In genomic region chr1:223712856-223713494, GRCh38 we compare ENCODE assay signal across 8 cellular contexts. TPM values are rescaled to one million over a fixed set of nuclear protein-coding genes. Genes with fewer than 3 reads are reported as not detected.
DNase-seq lines count a peak whose midpoint lies in the region; ATAC-seq, FAIRE-seq and TF ChIP-seq lines count a peak whose summit lies in the region.

No MANE protein-coding gene starts in this region.

- H3K27ac ChIP-seq in CD4-positive, alpha-beta memory T cell (ENCODE audit: low read depth, low read length) = peak overlapping the region; percentile 79
- H3K27ac ChIP-seq in fibroblast of lung (ENCODE audit: insufficient read depth, low read length) = peak overlapping the region; percentile 94
- no peak overlapping the region for H3K27ac ChIP-seq in neural progenitor cell

- no peak for FAIRE-seq in HTR-8/SVneo (lab: Jason Lieb, UNC)

- DNase-seq in CD4-positive, alpha-beta memory T cell = peak; percentile 40 to 70 (median 50)
- DNase-seq in HT-29 (ENCODE audit: low spot score) (peak; percentile 47), fibroblast of lung (ENCODE audit: low read depth in 2 of 2) (no peak), neural progenitor cell (ENCODE audit: low spot score) (peak; percentile 41), NCI-H345 treated with DMSO at 0.1 percent for 48 hours (lab: John Stamatoyannopoulos, UW; ENCODE audit: unreplicated experiment) (no peak), HTR-8/SVneo (ENCODE audit: insufficient read length, low spot score) (no peak)
- peak; percentile 68 for DNase-seq in activated T-cell treated with anti-CD3 and anti-CD28 coated beads, Interleukin-2, amount 50 U/mL, for 24 hours

- peaks cover 6% of the 10 kb centered on the region for H3K36me3 ChIP-seq in CD4-positive, alpha-beta memory T cell (ENCODE audit: insufficient read depth, low read length)
- H3K36me3 ChIP-seq in fibroblast of lung (ENCODE audit: control insufficient read depth, insufficient read depth, low read length) (peaks cover 11% of the 10 kb centered on the region), neural progenitor cell (no peaks in the 10 kb centered on the region)

- no peaks in the 10 kb centered on the region for H3K27me3 Mint-ChIP-seq in CD4-positive, alpha-beta memory T cell
- no peaks in the 10 kb centered on the region for H3K27me3 Mint-ChIP-seq in activated T-cell treated with anti-CD3 and anti-CD28 coated beads, Interleukin-2, amount 50 U/mL, for 24 hours
- H3K27me3 Mint-ChIP-seq in neural progenitor cell (ENCODE audit: insufficient read depth, low read depth) = peaks cover 8% of the 10 kb centered on the region

- H3K9me3 ChIP-seq in CD4-positive, alpha-beta memory T cell (ENCODE audit: control insufficient read depth in 1 of 2, low read length in 2 of 2) = no peaks in the 10 kb centered on the region
- no peaks in the 10 kb centered on the region for H3K9me3 ChIP-seq in fibroblast of lung (ENCODE audit: control insufficient read depth, insufficient read depth, low read depth, low read length)
- H3K9me3 ChIP-seq in neural progenitor cell (ENCODE audit: low read depth) = no peaks in the 10 kb centered on the region

- ATAC-seq in GM21390 (IDR thresholded peaks at IDR 0.05; ENCODE audit: unreplicated experiment) = peak; percentile 29

- H3K27me3 ChIP-seq in CD4-positive, alpha-beta memory T cell (ENCODE audit: insufficient read depth, low read length) = no peaks in the 10 kb centered on the region
- no peaks in the 10 kb centered on the region for H3K27me3 ChIP-seq in fibroblast of lung (ENCODE audit: control insufficient read depth, insufficient read depth, low read length)
- peaks cover 18% of the 10 kb centered on the region for H3K27me3 ChIP-seq in neural progenitor cell

- peaks cover 68% of the 10 kb centered on the region for H3K4me1 ChIP-seq in CD4-positive, alpha-beta memory T cell (ENCODE audit: insufficient read depth, low read length)
- H3K4me1 ChIP-seq in fibroblast of lung (ENCODE audit: control insufficient read depth, extremely low read depth, insufficient read depth, low read length) (peaks cover 30% of the 10 kb centered on the region), neural progenitor cell (peaks cover 6% of the 10 kb centered on the region)

- CTCF ChIA-PET in CD4-positive, alpha-beta memory T cell (lab: Charles Lee; ENCODE audit: partially characterized antibody) = interaction anchor here (0.9 to 5.2 kb wide), 9 partner anchors 11 to 134 kb away, joined by 3 to 100 read pairs (median 8); no protein-coding TSS in a partner anchor

- no peaks in the 10 kb centered on the region for H3K9me3 Mint-ChIP-seq in CD4-positive, alpha-beta memory T cell
- no peaks in the 10 kb centered on the region for H3K9me3 Mint-ChIP-seq in activated T-cell treated with anti-CD3 and anti-CD28 coated beads, Interleukin-2, amount 50 U/mL, for 24 hours
- H3K9me3 Mint-ChIP-seq in neural progenitor cell = no peaks in the 10 kb centered on the region

- H2AFZ ChIP-seq in fibroblast of lung (ENCODE audit: low read length) = no peak overlapping the region
- H2AFZ ChIP-seq in neural progenitor cell (replicated peaks) = peak overlapping the region; percentile 75

- H3K4me2 ChIP-seq in fibroblast of lung (ENCODE audit: extremely low read depth, insufficient read depth, low read length) (peak overlapping the region; percentile 100), neural progenitor cell (peak overlapping the region; percentile 99)

- H3K4me3 ChIP-seq in CD4-positive, alpha-beta memory T cell (ENCODE audit: low read length in 2 of 2) = peak overlapping the region; percentile 53 to 74
- H3K4me3 ChIP-seq in fibroblast of lung (replicated peaks in 1 of 4; ENCODE audit: control extremely low read depth in 1 of 4, insufficient read depth in 1 of 4, low read depth in 3 of 4, low read length in 4 of 4) (peak overlapping the region; percentile 86 to 96 (median 94)), neural progenitor cell (peak overlapping the region; percentile 95)

- peaks cover 8 to 15% of the 10 kb centered on the region in 2 donors for H3K36me3 Mint-ChIP-seq in CD4-positive, alpha-beta memory T cell
- peaks cover 5% of the 10 kb centered on the region for H3K36me3 Mint-ChIP-seq in activated T-cell treated with anti-CD3 and anti-CD28 coated beads, Interleukin-2, amount 50 U/mL, for 24 hours (ENCODE audit: low read depth)
- H3K36me3 Mint-ChIP-seq in neural progenitor cell = peaks cover 5% of the 10 kb centered on the region

- peak overlapping the region; percentile 85 to 98 (median 94) for H3K27ac Mint-ChIP-seq in CD4-positive, alpha-beta memory T cell
- H3K27ac Mint-ChIP-seq in activated T-cell treated with anti-CD3 and anti-CD28 coated beads, Interleukin-2, amount 50 U/mL, for 24 hours = peak overlapping the region; percentile 85
- H3K27ac Mint-ChIP-seq in neural progenitor cell = peak overlapping the region; percentile 97

- H3K4me1 Mint-ChIP-seq in CD4-positive, alpha-beta memory T cell = peaks cover 52 to 81% (median 60%) of the 10 kb centered on the region in 4 donors
- H3K4me1 Mint-ChIP-seq in activated T-cell treated with anti-CD3 and anti-CD28 coated beads, Interleukin-2, amount 50 U/mL, for 24 hours (ENCODE audit: low read depth) = peaks cover 71% of the 10 kb centered on the region
- H3K4me1 Mint-ChIP-seq in neural progenitor cell = peaks cover 30% of the 10 kb centered on the region

- peaks cover 10% of the 10 kb centered on the region for H3F3A ChIP-seq in neural progenitor cell (ENCODE audit: low read depth)

- peak overlapping the region; percentile 82 to 95 (median 88) for H3K4me3 Mint-ChIP-seq in CD4-positive, alpha-beta memory T cell
- peak overlapping the region; percentile 89 for H3K4me3 Mint-ChIP-seq in activated T-cell treated with anti-CD3 and anti-CD28 coated beads, Interleukin-2, amount 50 U/mL, for 24 hours
- H3K4me3 Mint-ChIP-seq in neural progenitor cell = peak overlapping the region; percentile 97

- H3K79me2 ChIP-seq in fibroblast of lung (ENCODE audit: control insufficient read depth, insufficient read depth, low read length) (peaks cover 56% of the 10 kb centered on the region), neural progenitor cell (ENCODE audit: low read depth) (no peaks in the 10 kb centered on the region)

- no peaks in the 10 kb centered on the region for H4K20me1 ChIP-seq in fibroblast of lung (ENCODE audit: control insufficient read depth, extremely low read depth, insufficient read depth, low read length)
- peaks cover 9% of the 10 kb centered on the region for H4K20me1 ChIP-seq in neural progenitor cell (ENCODE audit: low read depth)

- intact Hi-C loops in CD4-positive, alpha-beta memory T cell (cut with micrococcal nuclease) = loop anchor here (1.0 to 5.0 kb wide), 3 partner anchors 14 to 134 kb away; partner anchors contain the start of gene TP53BP2

- H3K9ac ChIP-seq in fibroblast of lung (ENCODE audit: insufficient read depth, low read length) = peak overlapping the region; percentile 97
- peak overlapping the region; percentile 77 for H3K9ac ChIP-seq in neural progenitor cell

- POLR2A ChIA-PET in CD4-positive, alpha-beta memory T cell (lab: Charles Lee; ENCODE audit: partially characterized antibody) = interaction anchor here (0.6 to 4.7 kb wide), 11 partner anchors 8 to 133 kb away, joined by 3 to 71 read pairs (median 5); partner anchors contain the start of gene TP53BP2

- no peak for TF ChIP-seq CTCF in fibroblast of lung (conservative IDR thresholded peaks at IDR 0.05 in 1 of 2, IDR thresholded peaks at IDR 0.05 in 1 of 2; ENCODE audit: low read depth in 1 of 2, low read length in 2 of 2)
- TF ChIP-seq CTCF in neural progenitor cell (IDR thresholded peaks at IDR 0.05) = no peak

RNA-seq across cellular contexts. Expression of gene CAPN2, which starts 0.6 kb away (rescaled TPM):
- 100 to 1,000 TPM; 178 to 180 TPM for total RNA-seq in CD4-positive, alpha-beta memory T cell
- polyA plus RNA-seq in CD4-positive, alpha-beta memory T cell = 100 to 1,000 TPM; 146 to 231 TPM
- 101 and 121 TPM in 2 replicates for total RNA-seq in HT-29 (2014; rRNA removed; shearing (Covaris generic))
- total RNA-seq in fibroblast of lung = 332 and 488 TPM in 2 replicates
- polyA plus RNA-seq in fibroblast of lung = 318 and 387 TPM in 2 replicates
- polyA plus RNA-seq in fibroblast of lung (2012) = 376 and 416 TPM in 2 replicates
- 336 and 352 TPM in 2 replicates for polyA minus RNA-seq in fibroblast of lung (ENCODE audit: low replicate concordance)
- 61.7 and 64.2 TPM in 2 replicates for total RNA-seq in neural progenitor cell (ENCODE audit: low replicate concordance)

RNA-seq across cellular contexts. Expression of gene CAPN8, which starts 47.5 kb away (rescaled TPM):
- total RNA-seq in CD4-positive, alpha-beta memory T cell = under 1 TPM; 0.32 to 0.55 TPM
- under 1 TPM in 1 of 2 donors, not detected in 1; 0.33 TPM for polyA plus RNA-seq in CD4-positive, alpha-beta memory T cell
- total RNA-seq in HT-29 (2014; rRNA removed; shearing (Covaris generic)) = 50.6 and 71.9 TPM in 2 replicates
- total RNA-seq in fibroblast of lung = not detected in 2 replicates
- polyA plus RNA-seq in fibroblast of lung = not detected in 2 replicates
- polyA plus RNA-seq in fibroblast of lung (2012) = not detected in 2 replicates
- polyA minus RNA-seq in fibroblast of lung (ENCODE audit: low replicate concordance) = not detected in 2 replicates
- not detected in 2 replicates for total RNA-seq in neural progenitor cell (ENCODE audit: low replicate concordance)

Comparison
In these comparisons a context has a peak if more than half of its experiments do, and no peak if none do; other contexts are left out.
1. DNase-seq: peak in CD4-positive, alpha-beta memory T cell (5 of 5), HT-29 (single experiment), activated T-cell treated with anti-CD3 and anti-CD28 coated beads, Interleukin-2, amount 50 U/mL, for 24 hours (single experiment) and neural progenitor cell (single experiment); none in fibroblast of lung (0 of 2), NCI-H345 treated with DMSO at 0.1 percent for 48 hours (single experiment) and HTR-8/SVneo (single experiment).
2. RNA of gene CAPN8, which starts 47.5 kb away (total RNA-seq): 50.6 to 71.9 TPM in HT-29; 0.32 to 0.55 TPM in CD4-positive, alpha-beta memory T cell, not detected in fibroblast of lung and not detected in neural progenitor cell; every median in the first group is over 10 times any median in the second.
3. Peak in every context shown above with its lines, with median percentiles within 50 percentile points of each other: H3K4me3 ChIP-seq, H3K27ac Mint-ChIP-seq and H3K4me3 Mint-ChIP-seq.